ENCODE assay signal across 8 cellular contexts in the genomic region with DNA sequence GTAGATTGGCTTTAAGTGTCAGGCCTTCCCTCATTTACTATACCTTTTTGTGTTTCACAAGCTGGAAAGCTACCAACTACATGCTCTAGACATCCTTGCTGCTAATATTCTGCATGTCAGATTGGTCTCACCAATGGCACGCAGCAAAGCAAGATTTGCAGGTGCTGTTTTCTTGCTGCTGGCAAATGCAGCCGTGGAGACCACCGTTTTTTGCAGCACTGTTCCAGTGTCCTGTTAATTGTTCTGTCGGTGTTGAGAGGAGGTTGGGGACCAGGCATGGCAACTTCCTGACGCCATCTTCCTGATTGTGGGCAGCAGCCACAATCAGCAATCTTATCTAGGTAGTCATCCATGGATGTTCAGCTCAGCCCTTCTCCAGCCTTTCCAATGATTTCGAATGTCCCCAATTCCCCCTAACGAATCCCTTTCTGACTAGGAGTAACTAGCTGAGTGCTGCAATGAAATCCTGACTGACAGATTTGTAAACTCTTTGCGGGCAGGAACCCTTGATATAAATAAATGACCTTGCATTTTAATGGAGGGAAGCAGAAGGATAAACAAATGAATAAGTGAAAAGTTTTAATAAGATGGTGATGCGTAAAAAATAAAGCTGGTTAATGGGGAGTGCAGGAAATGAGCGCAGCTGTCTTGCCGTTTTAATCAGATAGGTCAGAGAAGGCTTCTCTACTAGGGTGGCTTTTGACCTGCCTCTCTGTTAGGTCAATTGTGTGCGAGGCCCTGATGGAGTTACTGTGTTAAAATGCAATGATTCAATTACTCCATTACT. TPM values are rescaled to one million over a fixed set of nuclear protein-coding genes. Genes with fewer than 3 reads are reported as not detected.
DNase-seq lines count a peak whose midpoint lies in the region; ATAC-seq and TF ChIP-seq lines count a peak whose summit lies in the region.

No MANE protein-coding gene starts in this region.

- H3K27me3 Mint-ChIP-seq in chondrocyte (ENCODE audit: low read depth) = peaks cover 6% of the 10 kb centered on the region
- no peaks in the 10 kb centered on the region for H3K27me3 Mint-ChIP-seq in natural killer cell treated with Interleukin-12 subunit alpha and Interleukin-12 subunit beta and Interleukin-15 and Interleukin-18, amount 100 ng/mL, for 72 hours

- no peak for DNase-seq in GM12864 (ENCODE audit: low read depth)
- no peak for DNase-seq in NB4 (ENCODE audit: low read depth)
- DNase-seq in chondrocyte (ENCODE audit: low spot score) = no peak
- DNase-seq in natural killer cell treated with Interleukin-12 subunit alpha and Interleukin-12 subunit beta and Interleukin-15 and Interleukin-18, amount 100 ng/mL, for 72 hours (ENCODE audit: low spot score) = no peak
- no peak for DNase-seq in stimulated activated naive CD4-positive, alpha-beta T cell treated with Interleukin-2 at 50 U/mL for 16 hours (lab: John Stamatoyannopoulos, UW)
- no peak for DNase-seq in SW480 (ENCODE audit: low spot score)
- DNase-seq in NCI-H1417 treated with DMSO at 0.1 percent for 48 hours (lab: John Stamatoyannopoulos, UW) = no peak
- DNase-seq in midbrain (lab: John Stamatoyannopoulos, UW) = no peak

- TF ChIP-seq POLR2A in NB4 (IDR thresholded peaks at IDR 0.05; ENCODE audit: extremely low read depth, insufficient read length) = no peak

- H3K4me1 Mint-ChIP-seq in chondrocyte (ENCODE audit: low read depth) = peaks cover 18% of the 10 kb centered on the region
- peaks cover 38 to 51% of the 10 kb centered on the region in 2 donors for H3K4me1 Mint-ChIP-seq in natural killer cell treated with Interleukin-12 subunit alpha and Interleukin-12 subunit beta and Interleukin-15 and Interleukin-18, amount 100 ng/mL, for 72 hours (ENCODE audit: low read depth in 2 of 2)

- peak overlapping the region; percentile 98 for H3K27ac Mint-ChIP-seq in chondrocyte (ENCODE audit: unreplicated experiment)
- H3K27ac Mint-ChIP-seq in natural killer cell treated with Interleukin-12 subunit alpha and Interleukin-12 subunit beta and Interleukin-15 and Interleukin-18, amount 100 ng/mL, for 72 hours = peak overlapping the region; percentile 99

- peaks cover 2% of the 10 kb centered on the region for H3K36me3 Mint-ChIP-seq in chondrocyte (ENCODE audit: low read depth)
- H3K36me3 Mint-ChIP-seq in natural killer cell treated with Interleukin-12 subunit alpha and Interleukin-12 subunit beta and Interleukin-15 and Interleukin-18, amount 100 ng/mL, for 72 hours = peaks cover 6% of the 10 kb centered on the region

- H3K4me3 Mint-ChIP-seq in chondrocyte (ENCODE audit: unreplicated experiment) = peak overlapping the region; percentile 89
- H3K4me3 Mint-ChIP-seq in natural killer cell treated with Interleukin-12 subunit alpha and Interleukin-12 subunit beta and Interleukin-15 and Interleukin-18, amount 100 ng/mL, for 72 hours = peak overlapping the region; percentile 96

- peak in 1 of 2 donors; percentile 3 for ATAC-seq in natural killer cell treated with Interleukin-12 subunit alpha and Interleukin-12 subunit beta and Interleukin-15 and Interleukin-18, amount 100 ng/mL, for 72 hours

- H3K4me3 ChIP-seq in GM12864 (ENCODE audit: low read depth, low read length) = peak overlapping the region; percentile 78
- peak overlapping the region; percentile 81 for H3K4me3 ChIP-seq in NB4 (ENCODE audit: low read depth, low read length)

- H3K9me3 Mint-ChIP-seq in chondrocyte (ENCODE audit: low read depth) = no peaks in the 10 kb centered on the region
- peaks cover 3% of the 10 kb centered on the region for H3K9me3 Mint-ChIP-seq in natural killer cell treated with Interleukin-12 subunit alpha and Interleukin-12 subunit beta and Interleukin-15 and Interleukin-18, amount 100 ng/mL, for 72 hours

- TF ChIP-seq CTCF in GM12864 (IDR thresholded peaks at IDR 0.05; ENCODE audit: low read depth, low read length, missing control alignments) (no peak), NB4 (IDR thresholded peaks at IDR 0.05; ENCODE audit: low read depth, low read length) (no peak), chondrocyte (IDR thresholded peaks at IDR 0.05) (no peak)

RNA-seq across cellular contexts. Expression of a gene that starts 0.6 kb away (rescaled TPM):
- 9.1 to 12.6 TPM (median 9.8 TPM) in 3 replicates for total RNA-seq in chondrocyte
- total RNA-seq in natural killer cell treated with Interleukin-12 subunit alpha and Interleukin-12 subunit beta and Interleukin-15 and Interleukin-18, amount 100 ng/mL, for 72 hours = 10 to 100 TPM; 11.9 to 12.2 TPM
